ENCODE assay signal across 3 cellular contexts in the genomic region with DNA sequence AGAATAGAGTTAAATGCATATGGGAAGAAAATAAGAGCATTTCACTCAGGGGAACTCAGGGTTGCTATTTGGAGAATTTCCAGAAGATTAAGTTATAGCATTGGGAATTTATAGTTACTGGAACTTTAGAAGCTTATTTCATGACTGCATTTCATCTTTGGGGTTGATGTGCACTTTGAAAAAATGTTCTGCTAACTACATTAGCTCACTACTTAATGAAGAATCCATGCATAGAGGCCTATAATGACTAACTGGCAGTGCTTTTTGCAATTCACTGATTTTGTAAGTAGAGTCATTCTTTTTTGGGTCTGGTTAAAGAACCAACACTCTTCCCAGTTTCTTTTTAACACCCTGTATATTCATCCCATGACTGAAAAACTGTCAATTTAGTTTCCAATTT.
A peak's percentile ranks its signal among the peaks of the same experiment; 100 is the strongest.
TF ChIP-seq lines count a peak whose summit lies in the region.

No MANE protein-coding gene starts in this region.

TF ChIP-seq in SK-N-SH treated with all-trans-retinoic acid at 6 μM for 48 hours, 23 proteins besides CTCF, POLR2A, EP300 and RAD21:
- TF ChIP-seq ARNTL (CRISPR knock-in tag; IDR thresholded peaks at IDR 0.05; ENCODE audit: borderline replicate concordance, low read depth) (no peak), ZFP3 (CRISPR knock-in tag; IDR thresholded peaks at IDR 0.05) (no peak), ZNF70 (CRISPR knock-in tag; IDR thresholded peaks at IDR 0.05) (no peak), OSR1 (CRISPR knock-in tag; IDR thresholded peaks at IDR 0.05) (no peak), ISL1 (CRISPR knock-in tag; IDR thresholded peaks at IDR 0.05) (peak; percentile 51; the same call in 1 of the 2 replicates), TCF4 (CRISPR knock-in tag; IDR thresholded peaks at IDR 0.05; ENCODE audit: borderline replicate concordance) (no peak), ZNF8 (CRISPR knock-in tag; IDR thresholded peaks at IDR 0.05) (no peak), PPARA (CRISPR knock-in tag; IDR thresholded peaks at IDR 0.05; ENCODE audit: borderline replicate concordance) (no peak)
- TF ChIP-seq, protein P1, sequence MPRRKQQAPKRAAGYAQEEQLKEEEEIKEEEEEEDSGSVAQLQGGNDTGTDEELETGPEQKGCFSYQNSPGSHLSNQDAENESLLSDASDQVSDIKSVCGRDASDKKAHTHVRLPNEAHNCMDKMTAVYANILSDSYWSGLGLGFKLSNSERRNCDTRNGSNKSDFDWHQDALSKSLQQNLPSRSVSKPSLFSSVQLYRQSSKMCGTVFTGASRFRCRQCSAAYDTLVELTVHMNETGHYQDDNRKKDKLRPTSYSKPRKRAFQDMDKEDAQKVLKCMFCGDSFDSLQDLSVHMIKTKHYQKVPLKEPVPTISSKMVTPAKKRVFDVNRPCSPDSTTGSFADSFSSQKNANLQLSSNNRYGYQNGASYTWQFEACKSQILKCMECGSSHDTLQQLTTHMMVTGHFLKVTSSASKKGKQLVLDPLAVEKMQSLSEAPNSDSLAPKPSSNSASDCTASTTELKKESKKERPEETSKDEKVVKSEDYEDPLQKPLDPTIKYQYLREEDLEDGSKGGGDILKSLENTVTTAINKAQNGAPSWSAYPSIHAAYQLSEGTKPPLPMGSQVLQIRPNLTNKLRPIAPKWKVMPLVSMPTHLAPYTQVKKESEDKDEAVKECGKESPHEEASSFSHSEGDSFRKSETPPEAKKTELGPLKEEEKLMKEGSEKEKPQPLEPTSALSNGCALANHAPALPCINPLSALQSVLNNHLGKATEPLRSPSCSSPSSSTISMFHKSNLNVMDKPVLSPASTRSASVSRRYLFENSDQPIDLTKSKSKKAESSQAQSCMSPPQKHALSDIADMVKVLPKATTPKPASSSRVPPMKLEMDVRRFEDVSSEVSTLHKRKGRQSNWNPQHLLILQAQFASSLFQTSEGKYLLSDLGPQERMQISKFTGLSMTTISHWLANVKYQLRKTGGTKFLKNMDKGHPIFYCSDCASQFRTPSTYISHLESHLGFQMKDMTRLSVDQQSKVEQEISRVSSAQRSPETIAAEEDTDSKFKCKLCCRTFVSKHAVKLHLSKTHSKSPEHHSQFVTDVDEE (CRISPR knock-in tag; IDR thresholded peaks at IDR 0.05) = no peak

TF ChIP-seq in SK-N-SH, 30 proteins besides CTCF, POLR2A, EP300 and RAD21:
- no peak for TF ChIP-seq SMC3 (IDR thresholded peaks at IDR 0.05; ENCODE audit: low read depth, low read length)
- no peak for TF ChIP-seq TEAD4 (IDR thresholded peaks at IDR 0.05; ENCODE audit: borderline replicate concordance, insufficient read depth)
- TF ChIP-seq EZH2phosphoT487 (IDR thresholded peaks at IDR 0.05; ENCODE audit: borderline replicate concordance, low read depth) = no peak
- no peak for TF ChIP-seq POLR2AphosphoS5 (IDR thresholded peaks at IDR 0.05; ENCODE audit: low read depth, low read length)
- TF ChIP-seq, protein P2, sequence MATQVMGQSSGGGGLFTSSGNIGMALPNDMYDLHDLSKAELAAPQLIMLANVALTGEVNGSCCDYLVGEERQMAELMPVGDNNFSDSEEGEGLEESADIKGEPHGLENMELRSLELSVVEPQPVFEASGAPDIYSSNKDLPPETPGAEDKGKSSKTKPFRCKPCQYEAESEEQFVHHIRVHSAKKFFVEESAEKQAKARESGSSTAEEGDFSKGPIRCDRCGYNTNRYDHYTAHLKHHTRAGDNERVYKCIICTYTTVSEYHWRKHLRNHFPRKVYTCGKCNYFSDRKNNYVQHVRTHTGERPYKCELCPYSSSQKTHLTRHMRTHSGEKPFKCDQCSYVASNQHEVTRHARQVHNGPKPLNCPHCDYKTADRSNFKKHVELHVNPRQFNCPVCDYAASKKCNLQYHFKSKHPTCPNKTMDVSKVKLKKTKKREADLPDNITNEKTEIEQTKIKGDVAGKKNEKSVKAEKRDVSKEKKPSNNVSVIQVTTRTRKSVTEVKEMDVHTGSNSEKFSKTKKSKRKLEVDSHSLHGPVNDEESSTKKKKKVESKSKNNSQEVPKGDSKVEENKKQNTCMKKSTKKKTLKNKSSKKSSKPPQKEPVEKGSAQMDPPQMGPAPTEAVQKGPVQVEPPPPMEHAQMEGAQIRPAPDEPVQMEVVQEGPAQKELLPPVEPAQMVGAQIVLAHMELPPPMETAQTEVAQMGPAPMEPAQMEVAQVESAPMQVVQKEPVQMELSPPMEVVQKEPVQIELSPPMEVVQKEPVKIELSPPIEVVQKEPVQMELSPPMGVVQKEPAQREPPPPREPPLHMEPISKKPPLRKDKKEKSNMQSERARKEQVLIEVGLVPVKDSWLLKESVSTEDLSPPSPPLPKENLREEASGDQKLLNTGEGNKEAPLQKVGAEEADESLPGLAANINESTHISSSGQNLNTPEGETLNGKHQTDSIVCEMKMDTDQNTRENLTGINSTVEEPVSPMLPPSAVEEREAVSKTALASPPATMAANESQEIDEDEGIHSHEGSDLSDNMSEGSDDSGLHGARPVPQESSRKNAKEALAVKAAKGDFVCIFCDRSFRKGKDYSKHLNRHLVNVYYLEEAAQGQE (IDR thresholded peaks at IDR 0.05; ENCODE audit: low read depth, low read length) = no peak

TF ChIP-seq in endothelial cell of umbilical vein, 7 proteins besides CTCF, POLR2A, EP300 and RAD21:
- TF ChIP-seq JUN (IDR thresholded peaks at IDR 0.05; ENCODE audit: borderline replicate concordance, insufficient read depth, insufficient read length, low read depth) (no peak), MYC (IDR thresholded peaks at IDR 0.05; ENCODE audit: low read depth, low read length) (no peak), FOS (IDR thresholded peaks at IDR 0.05; ENCODE audit: borderline replicate concordance, insufficient read depth, low read length) (no peak), EZH2 (IDR thresholded peaks at IDR 0.05; ENCODE audit: borderline replicate concordance, low read depth, low read length, severe bottlenecking) (no peak), POLR2AphosphoS5 (IDR thresholded peaks at IDR 0.05; ENCODE audit: insufficient read depth, low read depth, low read length) (no peak), GATA2 (IDR thresholded peaks at IDR 0.05; ENCODE audit: insufficient read depth, insufficient read length, low read depth, low read length) (no peak)
- TF ChIP-seq, protein P3, sequence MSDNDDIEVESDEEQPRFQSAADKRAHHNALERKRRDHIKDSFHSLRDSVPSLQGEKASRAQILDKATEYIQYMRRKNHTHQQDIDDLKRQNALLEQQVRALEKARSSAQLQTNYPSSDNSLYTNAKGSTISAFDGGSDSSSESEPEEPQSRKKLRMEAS (IDR thresholded peaks at IDR 0.05; ENCODE audit: insufficient read depth, insufficient read length) = no peak
